In the genomic region with DNA sequence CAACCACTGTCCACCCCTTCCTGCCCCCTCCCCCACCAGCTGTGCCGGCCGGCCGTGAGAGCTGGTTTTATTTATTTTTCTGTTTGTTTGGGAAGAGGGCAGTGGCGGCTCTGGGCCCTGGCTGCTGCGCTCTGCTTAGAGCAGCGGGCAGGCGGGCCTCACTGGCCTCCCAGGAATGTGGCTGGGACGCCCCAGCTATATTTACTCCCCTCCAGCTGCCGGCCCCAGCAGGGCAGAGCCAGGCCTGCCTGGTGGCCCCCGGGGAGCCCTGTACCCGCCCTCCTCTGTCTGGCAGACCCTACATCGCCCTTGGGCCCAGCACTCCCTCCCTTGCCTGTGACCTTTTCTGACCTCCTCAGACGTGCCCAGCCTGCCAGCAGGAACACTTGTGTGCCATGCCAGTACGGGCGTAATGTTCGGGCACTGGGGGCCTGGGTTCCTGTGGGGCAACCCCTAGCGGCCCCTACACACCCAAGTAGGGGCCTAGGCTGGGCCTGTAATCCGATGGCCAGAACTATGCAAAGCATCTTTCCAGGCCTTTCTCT, we compare ENCODE assay signal across 8 cellular contexts. TPM values are rescaled to one million over a fixed set of nuclear protein-coding genes. Genes with fewer than 3 reads are reported as not detected.
DNase-seq lines count a peak whose midpoint lies in the region; TF ChIP-seq lines count a peak whose summit lies in the region.

No MANE protein-coding gene starts in this region.

- H3K27me3 Mint-ChIP-seq in endodermal cell (ENCODE audit: insufficient read depth), result no peaks in the 10 kb centered on the region

- TF ChIP-seq POLR2A in transverse colon (IDR thresholded peaks at IDR 0.05), result no peak

- peaks cover 64% of the 10 kb centered on the region for H3K4me1 Mint-ChIP-seq in endodermal cell

- H3K9ac ChIP-seq in endodermal cell (ENCODE audit: extremely low read depth, low read length, poor library complexity, severe bottlenecking), result no peak overlapping the region

- H3K4me3 ChIP-seq in endodermal cell (ENCODE audit: low read length) (no peak overlapping the region), transverse colon (no peak overlapping the region)

- intact Hi-C loops in transverse colon (cut with DNase I; ENCODE audit: low total_unique reads), result no loop called here

- no peak for TF ChIP-seq EP300 in transverse colon (IDR thresholded peaks at IDR 0.05; ENCODE audit: low read depth)

- DNase-seq in M059J (ENCODE audit: low read depth) (peak; percentile 84), endodermal cell (no peak), mucosa of gallbladder (ENCODE audit: low spot score) (peak; percentile 57), transverse colon (no peak), NCI-H187 (lab: John Stamatoyannopoulos, UW) (no peak), T-helper 9 cell (no peak), NCI-H510A (lab: John Stamatoyannopoulos, UW) (no peak)
- DNase-seq in effector CD8-positive, alpha-beta T cell (lab: John Stamatoyannopoulos, UW), result no peak

- H3K9me3 Mint-ChIP-seq in endodermal cell, result no peaks in the 10 kb centered on the region

- H3K27me3 ChIP-seq in endodermal cell (ENCODE audit: control insufficient read depth, insufficient read depth, low read length, poor library complexity, severe bottlenecking) (no peaks in the 10 kb centered on the region), transverse colon (no peaks in the 10 kb centered on the region)

- 83 to 88% methylated on average over 2 to 15 of the region's 18 CpGs for WGBS in endodermal cell (ENCODE audit: insufficient coverage in 1 of 2, insufficient read length in 1 of 2), 2 experiments
- whole genome bisulfite sequencing in transverse colon (ENCODE audit: low coverage in 1 of 2), 2 donors, result 31% methylated on average over 18 of the region's 18 CpGs; no CpG with 5 or more reads in 1 of the 2 donors

- H3K4me3 Mint-ChIP-seq in endodermal cell, result no peak overlapping the region

- TF ChIP-seq CTCF in endodermal cell (conservative IDR thresholded peaks at IDR 0.05) (no peak), transverse colon (IDR thresholded peaks at IDR 0.05) (no peak)

- H3K36me3 Mint-ChIP-seq in endodermal cell (ENCODE audit: low read depth), result peaks cover 4% of the 10 kb centered on the region

- in situ Hi-C loops in transverse colon (cut with MboI; ENCODE audit: low pct_ligation_motif_present in 1 of 4, low pct_unique_long_range_greater_than_20kb in 1 of 4, low sequenced_read_pairs in 3 of 4), result no loop called here

- H3K4me1 ChIP-seq in endodermal cell (ENCODE audit: control insufficient read depth, insufficient read depth, low read length) (peaks cover 49% of the 10 kb centered on the region), transverse colon (peaks cover 71 to 99% (median 87%) of the 10 kb centered on the region in 4 donors)

- H3K36me3 ChIP-seq in endodermal cell (ENCODE audit: control insufficient read depth, insufficient read depth, low read length), result no peaks in the 10 kb centered on the region
- no peaks in the 10 kb centered on the region for H3K36me3 ChIP-seq in transverse colon

- H3K27ac ChIP-seq in endodermal cell (ENCODE audit: low read depth, low read length), result peak overlapping the region; percentile 83
- H3K27ac ChIP-seq in transverse colon, result peak overlapping the region; percentile 84 to 96 (median 90)

- no peak overlapping the region for H3K27ac Mint-ChIP-seq in endodermal cell

- H3K9me3 ChIP-seq in endodermal cell (ENCODE audit: control insufficient read depth, low read length) (no peaks in the 10 kb centered on the region), transverse colon (no peaks in the 10 kb centered on the region)

RNA-seq across cellular contexts. Expression of a gene that starts 7.7 kb away (rescaled TPM):
- total RNA-seq in M059J (2014; rRNA removed; shearing (Covaris generic)), result 78.6 and 122 TPM in 2 replicates
- total RNA-seq in endodermal cell (10 to 100 TPM; 50.5 to 67.9 TPM), mucosa of gallbladder (71.7 TPM), transverse colon (10 to 100 TPM; 26.5 to 50.7 (median 36.2) TPM)
- 107 TPM for polyA plus RNA-seq in endodermal cell (2013, experiment 1 of 2)
- polyA plus RNA-seq in endodermal cell (2013, experiment 2 of 2), result 113 TPM

Comparison
In these comparisons a context has a peak if more than half of its experiments do, and no peak if none do; other contexts are left out.
1. DNase-seq: peak in M059J (single experiment) and mucosa of gallbladder (single experiment); none in endodermal cell (single experiment), transverse colon (single experiment), NCI-H187 (0 of 2), T-helper 9 cell (single experiment), effector CD8-positive, alpha-beta T cell (single experiment) and NCI-H510A (single experiment).